13 cellular contexts compared by ENCODE assay signal in the genomic region with DNA sequence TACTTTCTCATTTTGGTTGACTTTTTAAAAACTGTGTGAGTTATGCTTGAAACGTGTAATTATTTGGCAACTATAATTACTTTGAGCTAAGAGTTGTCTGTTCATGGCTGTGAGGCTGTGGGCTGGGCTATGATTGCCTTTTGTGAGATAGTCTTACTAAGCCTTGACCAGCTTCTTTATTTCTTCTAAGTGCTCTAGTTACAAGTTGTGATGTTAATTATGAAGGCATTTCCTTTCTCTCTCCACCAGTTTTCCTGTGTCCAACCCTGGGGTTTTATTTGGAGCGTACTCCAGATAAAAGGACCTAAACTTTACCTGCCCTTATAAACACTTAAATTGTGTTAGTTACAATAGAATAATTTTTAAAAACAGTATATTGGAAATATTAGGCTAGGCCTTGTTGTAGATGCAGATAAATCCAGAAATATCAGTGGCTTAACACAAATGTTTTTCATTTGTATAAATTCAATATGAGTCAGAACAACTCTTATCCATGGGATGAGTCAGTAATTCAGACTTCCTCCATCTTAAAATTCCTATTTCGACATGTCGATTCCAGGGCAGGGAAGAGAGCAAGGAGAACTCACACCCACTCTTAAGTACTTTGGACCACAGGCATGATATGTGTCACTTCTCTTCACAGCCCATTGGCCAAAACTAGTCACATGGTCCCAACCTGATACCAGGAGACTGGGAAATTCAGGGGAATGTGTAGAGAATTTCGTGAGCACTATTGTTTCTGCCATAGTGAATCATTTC. TPM values are rescaled to one million over a fixed set of nuclear protein-coding genes. Genes with fewer than 3 reads are reported as not detected.
DNase-seq lines count a peak whose midpoint lies in the region; ATAC-seq and TF ChIP-seq lines count a peak whose summit lies in the region.
"Had no signal": no experiment of that assay in that cellular context is flagged by ENCODE, and none has a peak within 500 bp of the region (broad histone marks: within the 10 kb centered on the region; RNA-seq: fewer than 3 reads in every experiment).

No MANE protein-coding gene starts in this region.

- no peak overlapping the region for H2AFZ ChIP-seq in PC-3 (ENCODE audit: low read length)

- H3K4me3 ChIP-seq in PC-3 (ENCODE audit: low read length) = no peak overlapping the region
- H3K4me3 ChIP-seq in epithelial cell of esophagus (ENCODE audit: low read length) = no peak overlapping the region

- no peaks in the 10 kb centered on the region for H4K20me1 ChIP-seq in PC-3 (ENCODE audit: low read length)

- H3K27ac ChIP-seq in PC-3 (ENCODE audit: low read length) = peak overlapping the region; percentile 64

- peak; percentile 80 for ATAC-seq in PC-3
- no peak for ATAC-seq in HG02870 (IDR thresholded peaks at IDR 0.05; ENCODE audit: unreplicated experiment)
- ATAC-seq: left cardiac atrium had no signal

- CTCF ChIA-PET in PC-3 (lab: Charles Lee) = no interaction called here

- peaks cover 5% of the 10 kb centered on the region for H3F3A ChIP-seq in PC-3 (ENCODE audit: low read length, unreplicated experiment)

- H3K36me3 ChIP-seq in PC-3 (ENCODE audit: low read depth, low read length) = peaks cover 29% of the 10 kb centered on the region

- no peak overlapping the region for H3K9ac ChIP-seq in PC-3 (ENCODE audit: low read length)

- no peaks in the 10 kb centered on the region for H3K9me2 ChIP-seq in PC-3 (replicated peaks; ENCODE audit: low read length)

- no peaks in the 10 kb centered on the region for H3K79me2 ChIP-seq in PC-3 (ENCODE audit: low read length)

- DNase-seq in EL (peak; percentile 95), PC-3 (peak; percentile 91), epithelial cell of esophagus (ENCODE audit: low read depth) (peak; percentile 99), non-pigmented ciliary epithelial cell (ENCODE audit: low read depth) (peak; percentile 99), NCI-H524 treated with DMSO at 0.1 percent for 48 hours (lab: John Stamatoyannopoulos, UW) (no peak), iPS-NIHi7 (ENCODE audit: extremely low spot score) (no peak)
- DNase-seq in activated T-cell treated with anti-CD3 and anti-CD28 coated beads, Interleukin-2, amount 50 U/mL, for 1 hour = no peak
- DNase-seq: activated naive CD4-positive, alpha-beta T cell treated with anti-CD3 and anti-CD28 coated beads, Interleukin-2, amount 50 U/mL, for 16 hours; DND-41; effector memory CD4-positive, alpha-beta T cell; left cardiac atrium; stimulated activated CD4-positive, alpha-beta T cell treated with anti-CD3 and anti-CD28 coated beads, Interleukin-2, amount 100 ng/mL, for 48 hours had no signal

- intact Hi-C loops in PC-3 (cut with micrococcal nuclease) = no loop called here

- TF ChIP-seq CTCF in PC-3 (conservative IDR thresholded peaks at IDR 0.05; ENCODE audit: low read depth, low read length) (no peak), epithelial cell of esophagus (IDR thresholded peaks at IDR 0.05; ENCODE audit: insufficient read depth, low read depth, low read length, missing control alignments) (no peak)

- POLR2A ChIA-PET in PC-3 (lab: Charles Lee; ENCODE audit: unreplicated experiment) = no interaction called here

- no peaks in the 10 kb centered on the region for H3K9me3 ChIP-seq in PC-3 (ENCODE audit: low read length)

- peaks cover 14% of the 10 kb centered on the region for H3K4me1 ChIP-seq in PC-3 (ENCODE audit: insufficient read depth, low read length)

- BruUV-seq in PC-3 (replicated peaks; lab: Mats Ljungman, UMichigan) = no TSS peak

- no peaks in the 10 kb centered on the region for H3K27me3 ChIP-seq in PC-3 (ENCODE audit: low read length)

- peak overlapping the region; percentile 26 for H3K4me2 ChIP-seq in PC-3 (ENCODE audit: low read length)

RNA-seq across cellular contexts. Expression of a gene that starts 17.0 kb away (rescaled TPM):
- total RNA-seq in PC-3 (2014; rRNA removed) = 19.6 and 31.6 TPM in 2 replicates

RNA-seq across cellular contexts. Expression of a gene that starts 34.9 kb away (rescaled TPM):
- total RNA-seq in PC-3 (2014; rRNA removed) = 34.3 and 38.5 TPM in 2 replicates

RNA-seq across cellular contexts. Expression of a gene that starts 44.5 kb away (rescaled TPM):
- total RNA-seq in PC-3 (2014; rRNA removed) = 18.3 and 22.6 TPM in 2 replicates

Comparison
In these comparisons a context has a peak if more than half of its experiments do, and no peak if none do; other contexts are left out.
1. DNase-seq: peak in EL (single experiment), PC-3 (single experiment), epithelial cell of esophagus (single experiment) and non-pigmented ciliary epithelial cell (single experiment); none in NCI-H524 treated with DMSO at 0.1 percent for 48 hours (single experiment), activated T-cell treated with anti-CD3 and anti-CD28 coated beads, Interleukin-2, amount 50 U/mL, for 1 hour (single experiment) and iPS-NIHi7 (single experiment).